8 cellular contexts compared by ENCODE assay signal in genomic region chr6:119079288-119079809, GRCh38. TPM values are rescaled to one million over a fixed set of nuclear protein-coding genes. Genes with fewer than 3 reads are reported as not detected.
DNase-seq lines count a peak whose midpoint lies in the region; ATAC-seq and TF ChIP-seq lines count a peak whose summit lies in the region.

No MANE protein-coding gene starts in this region.

- peak overlapping the region; percentile 62 for H3K4me3 ChIP-seq in AG04450 (ENCODE audit: low read depth, low read length)
- H3K4me3 ChIP-seq in HL-60 (replicated peaks; ENCODE audit: insufficient read depth, low read length) = peak overlapping the region; percentile 53
- peak overlapping the region; percentile 50 for H3K4me3 ChIP-seq in astrocyte of the spinal cord (ENCODE audit: low read depth, low read length)
- H3K4me3 ChIP-seq in liver (ENCODE audit: low read depth in 1 of 3, low read length in 3 of 3) = peak overlapping the region; percentile 61 to 94 (median 91)
- peak overlapping the region; percentile 57 to 90 (median 70) for H3K4me3 ChIP-seq in tibial nerve

- POLR2A ChIA-PET in AG04450 (lab: Yijun Ruan, JAX) = no interaction called here

- WGBS in liver = 17% methylated on average over 9 of the region's 9 CpGs
- WGBS in tibial nerve, 2 donors = 6 to 11% methylated on average over 9 of the region's 9 CpGs

- H3K4me1 ChIP-seq in liver (ENCODE audit: control insufficient read depth in 4 of 4, insufficient read depth in 4 of 4, low read length in 3 of 4) (peaks cover 0 to 14% (median under 1%) of the 10 kb centered on the region in 4 donors), tibial nerve (peaks cover 0 to 28% (median 5%) of the 10 kb centered on the region in 4 donors)

- no peak for TF ChIP-seq RAD21 in liver (IDR thresholded peaks at IDR 0.05)

- TF ChIP-seq EP300 in tibial nerve (IDR thresholded peaks at IDR 0.05) = peak in 1 of 2 donors; percentile 5

- H3K27me3 ChIP-seq in AG04450 (ENCODE audit: control insufficient read depth, insufficient read depth, low read length) (peaks cover 14% of the 10 kb centered on the region), HL-60 (ENCODE audit: insufficient read depth, poor library complexity, severe bottlenecking) (peaks cover 40% of the 10 kb centered on the region), liver (ENCODE audit: control insufficient read depth in 4 of 4, insufficient read depth in 4 of 4, low read length in 3 of 4) (no peaks in the 10 kb centered on the region), tibial nerve (no peaks in the 10 kb centered on the region)

- TF ChIP-seq POLR2A in tibial nerve (IDR thresholded peaks at IDR 0.05) = no peak

- H3K9ac ChIP-seq in liver (ENCODE audit: low read depth in 1 of 2, low read length in 2 of 2) = peak overlapping the region; percentile 17 to 42

- H3K36me3 ChIP-seq in liver (ENCODE audit: control insufficient read depth in 4 of 4, insufficient read depth in 3 of 4, low read depth in 1 of 4, low read length in 3 of 4) (no peaks in the 10 kb centered on the region), tibial nerve (no peaks in the 10 kb centered on the region)

- DNase-seq in AG04450 (ENCODE audit: low read depth, low spot score) (no peak), HL-60 (ENCODE audit: low read depth in 1 of 2, low spot score in 1 of 2) (no peak), astrocyte of the spinal cord (ENCODE audit: low read depth, low spot score) (peak; percentile 46), tibial nerve (ENCODE audit: low spot score in 2 of 2) (peak in 1 of 2 donors; percentile 45)
- DNase-seq in activated CD4-positive, alpha-beta T cell treated with anti-CD3 and anti-CD28 coated beads, Interleukin-2, amount 50 U/mL, for 48 hours = no peak

- H3K9me3 ChIP-seq in AG04450 (ENCODE audit: control insufficient read depth, insufficient read depth, low read length) (peaks cover 7% of the 10 kb centered on the region), liver (ENCODE audit: control insufficient read depth in 4 of 4, low read length in 3 of 4) (peaks cover 0 to 2% (median 0%) of the 10 kb centered on the region in 4 donors), tibial nerve (peaks cover 0 to 12% (median 0%) of the 10 kb centered on the region in 4 donors)

- TF ChIP-seq CTCF in AG04450 (IDR thresholded peaks at IDR 0.05; ENCODE audit: low read depth, low read length) = no peak
- no peak for TF ChIP-seq CTCF in HL-60 (IDR thresholded peaks at IDR 0.05; ENCODE audit: insufficient read depth, low read length)
- TF ChIP-seq CTCF in astrocyte of the spinal cord (IDR thresholded peaks at IDR 0.05; ENCODE audit: low read depth, low read length) = no peak
- TF ChIP-seq CTCF in liver (IDR thresholded peaks at IDR 0.05; ENCODE audit: low read depth, low read length, missing input control) = no peak
- TF ChIP-seq CTCF in tibial nerve (IDR thresholded peaks at IDR 0.05) = no peak

- no peak for ATAC-seq in HG02763 (IDR thresholded peaks at IDR 0.05; ENCODE audit: unreplicated experiment)
- ATAC-seq in GM21447 (IDR thresholded peaks at IDR 0.05; ENCODE audit: unreplicated experiment) = no peak

- no peak overlapping the region for H3K27ac ChIP-seq in AG04450 (ENCODE audit: low read depth, low read length)
- no peak overlapping the region for H3K27ac ChIP-seq in HL-60 (replicated peaks)
- H3K27ac ChIP-seq in liver (ENCODE audit: low read depth in 1 of 2, low read length in 2 of 2) = peak overlapping the region; percentile 6 to 46
- H3K27ac ChIP-seq in tibial nerve = peak overlapping the region; percentile 27 to 93 (median 57)

- CTCF ChIA-PET in AG04450 (lab: Charles Lee) = no interaction called here

- in situ Hi-C loops in astrocyte of the spinal cord (cut with HindIII; ENCODE audit: low sequenced_read_pairs) = no loop called here

TF ChIP-seq in liver, 16 proteins besides CTCF, POLR2A, EP300 and RAD21:
- TF ChIP-seq JUND (IDR thresholded peaks at IDR 0.05) (no peak), EGR1 (IDR thresholded peaks at IDR 0.05; ENCODE audit: low read depth in 2 of 2) (no peak)

RNA-seq across cellular contexts. Expression of gene FAM184A, which starts 0.9 kb away (rescaled TPM):
- polyA plus RNA-seq in AG04450 (2011; rRNA removed) = 0.02 and 0.06 TPM in 2 replicates
- polyA minus RNA-seq in AG04450 (2011; rRNA and poly(A)+ RNA removed) = not detected in 2 replicates
- total RNA-seq in liver = 1 to 10 TPM; 1.0 to 7.4 TPM
- polyA plus RNA-seq in liver = 1 to 10 TPM; 2.5 to 5.6 TPM
- 10 to 100 TPM in 2 of 4 donors, 1 to 10 TPM in 2; 3.6 to 11.2 (median 8.3) TPM for total RNA-seq in tibial nerve

Comparison
In these comparisons a context has a peak if more than half of its experiments do, and no peak if none do; other contexts are left out.
1. H3K27ac ChIP-seq: peak in liver (2 of 2) and tibial nerve (4 of 4); none in AG04450 (single experiment) and HL-60 (single experiment).
2. Peak in every context shown above with its lines, with median percentiles within 50 percentile points of each other: H3K4me3 ChIP-seq.